In genomic region chrX:35288657-35289056, GRCh38 we compare ENCODE assay signal across 2 cellular contexts.
TF ChIP-seq lines count a peak whose summit lies in the region.

No MANE protein-coding gene starts in this region.

TF ChIP-seq in liver, 16 proteins besides CTCF, POLR2A, EP300 and RAD21 (continued from another document):
- no peak for TF ChIP-seq REST (IDR thresholded peaks at IDR 0.05)
- TF ChIP-seq SP1 (IDR thresholded peaks at IDR 0.05): peak; percentile 64
- TF ChIP-seq TAF1 (conservative IDR thresholded peaks at IDR 0.05): no peak
- TF ChIP-seq EGR1 (IDR thresholded peaks at IDR 0.05; ENCODE audit: low read depth in 2 of 2): no peak
- TF ChIP-seq YY1 (IDR thresholded peaks at IDR 0.05): peak; percentile 53
- peak; percentile 51 for TF ChIP-seq FOXA1 (IDR thresholded peaks at IDR 0.05)
- TF ChIP-seq ZBTB33 (IDR thresholded peaks at IDR 0.05): no peak

TF ChIP-seq in HepG2, 621 proteins besides CTCF, POLR2A, EP300 and RAD21 (continued from another document):
- TF ChIP-seq PRDM10 (CRISPR knock-in tag; IDR thresholded peaks at IDR 0.05; ENCODE audit: low read depth): no peak
- no peak for TF ChIP-seq SALL2 (CRISPR knock-in tag; IDR thresholded peaks at IDR 0.05)
- no peak for TF ChIP-seq ZNF354B (CRISPR knock-in tag; IDR thresholded peaks at IDR 0.05)
